Comparison of ENCODE assay signal across 15 cellular contexts in the genomic region with DNA sequence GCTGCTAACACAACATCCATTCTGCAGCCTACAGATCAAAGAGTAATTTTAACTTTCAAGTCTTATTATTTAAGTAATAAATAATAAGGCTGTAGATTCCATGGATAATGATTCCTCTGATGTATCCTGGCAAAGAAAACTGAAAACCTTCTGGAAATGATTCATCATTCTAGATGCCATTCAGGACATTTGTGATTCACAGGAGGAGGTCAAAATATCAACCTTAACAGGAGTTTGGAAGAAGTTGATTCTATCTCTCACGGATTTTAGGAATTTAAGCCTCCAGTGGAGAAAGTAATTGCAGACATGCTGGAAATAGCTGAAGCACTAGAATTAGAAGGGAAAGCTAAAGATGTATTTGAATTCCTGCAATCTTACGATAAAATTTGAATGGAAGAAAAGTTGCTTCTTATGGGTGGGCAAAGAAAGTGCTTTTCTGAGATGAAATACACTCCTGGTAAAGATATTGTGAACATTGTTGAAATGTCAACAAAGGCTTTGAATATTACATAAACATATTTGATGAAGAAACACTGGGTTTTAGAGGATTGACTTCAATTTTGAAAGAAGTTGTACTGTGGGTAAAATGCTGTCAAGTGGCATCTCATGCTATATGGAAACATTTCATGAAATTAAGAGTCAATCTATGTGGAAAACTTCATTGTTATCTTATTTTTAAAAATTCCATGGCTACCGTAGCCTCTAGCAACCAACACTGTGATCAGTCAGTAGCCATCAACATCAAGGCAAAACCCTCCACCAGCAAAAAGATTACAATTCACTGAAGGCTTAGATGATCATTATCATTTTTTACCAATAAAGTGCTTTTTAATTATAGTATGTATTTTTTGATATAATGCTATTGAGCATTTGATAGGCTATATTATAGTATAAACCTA.
DNase-seq lines count a peak whose midpoint lies in the region; ATAC-seq and TF ChIP-seq lines count a peak whose summit lies in the region.
"Had no signal": no experiment of that assay in that cellular context is flagged by ENCODE, and none has a peak within 500 bp of the region (broad histone marks: within the 10 kb centered on the region; RNA-seq: fewer than 3 reads in every experiment).

No MANE protein-coding gene starts in this region.

- H3K4me1 ChIP-seq in RWPE2 (ENCODE audit: insufficient read depth, poor library complexity, severe bottlenecking) (peaks cover 5% of the 10 kb centered on the region), body of pancreas (no peaks in the 10 kb centered on the region), heart right ventricle (no peaks in the 10 kb centered on the region)
- H3K4me1 ChIP-seq: lower lobe of right lung had no signal

- no peaks in the 10 kb centered on the region for H3K27me3 ChIP-seq in RWPE2 (ENCODE audit: insufficient read depth, poor library complexity, severe bottlenecking)
- no peaks in the 10 kb centered on the region for H3K27me3 ChIP-seq in body of pancreas
- no peaks in the 10 kb centered on the region for H3K27me3 ChIP-seq in heart right ventricle
- H3K27me3 ChIP-seq: cardiac muscle cell had no signal

- WGBS in body of pancreas, 2 donors: 66 to 69% methylated on average over 3 of the region's 3 CpGs
- 62 to 66% methylated on average over 3 of the region's 3 CpGs for whole genome bisulfite sequencing in heart right ventricle, 2 donors

- H3K27ac ChIP-seq in RWPE2 (ENCODE audit: poor library complexity, severe bottlenecking): no peak overlapping the region
- no peak overlapping the region for H3K27ac ChIP-seq in body of pancreas
- no peak overlapping the region for H3K27ac ChIP-seq in heart right ventricle
- H3K27ac ChIP-seq: cardiac muscle cell, lower lobe of right lung had no signal

- DNase-seq in NCI-H1417 (lab: John Stamatoyannopoulos, UW) (peak in 2 of 3 experiments; percentile 28 to 62), NCI-H1417 treated with DMSO at 0.1 percent for 48 hours (lab: John Stamatoyannopoulos, UW) (no peak), HS-5 (ENCODE audit: low read depth) (peak; percentile 28), RWPE2 (ENCODE audit: low spot score) (no peak), iris pigment epithelial cell (ENCODE audit: low read depth) (peak; percentile 24), body of pancreas (no peak), heart right ventricle (no peak)
- DNase-seq: activated naive CD4-positive, alpha-beta T cell treated with anti-CD3 and anti-CD28 coated beads for 36 hours; CD4-positive, CD25-positive, alpha-beta regulatory T cell; effector CD8-positive, alpha-beta T cell; lower lobe of right lung; NCI-H2081 treated with DMSO at 0.1 percent for 48 hours had no signal

- ATAC-seq in RWPE2 (ENCODE audit: low read depth) (peak; percentile 52; the same call in 1 of the 3 replicates), body of pancreas (no peak), HG02759 (IDR thresholded peaks at IDR 0.05; ENCODE audit: unreplicated experiment) (no peak), heart right ventricle (no peak)
- ATAC-seq: lower lobe of right lung; natural killer cell treated with Interleukin-12 subunit alpha and Interleukin-12 subunit beta and Interleukin-15 and Interleukin-18, amount 100 ng/mL, for 72 hours had no signal

- no peaks in the 10 kb centered on the region for H3K36me3 ChIP-seq in RWPE2 (ENCODE audit: low read depth)
- no peaks in the 10 kb centered on the region for H3K36me3 ChIP-seq in body of pancreas (replicated peaks in 1 of 2; ENCODE audit: insufficient read depth in 1 of 2, low read depth in 2 of 2)
- no peaks in the 10 kb centered on the region for H3K36me3 ChIP-seq in heart right ventricle
- H3K36me3 ChIP-seq: cardiac muscle cell, lower lobe of right lung had no signal

- H3K4me3 ChIP-seq in RWPE2 (ENCODE audit: severe bottlenecking) (no peak overlapping the region), body of pancreas (no peak overlapping the region), heart right ventricle (no peak overlapping the region)
- H3K4me3 ChIP-seq: cardiac muscle cell, lower lobe of right lung had no signal

- intact Hi-C loops in body of pancreas (cut with DNase I): no loop called here
- intact Hi-C loops in heart right ventricle (cut with DNase I): no loop called here

- no peak for TF ChIP-seq POLR2A in body of pancreas (IDR thresholded peaks at IDR 0.05)

- no peak for TF ChIP-seq CTCF in RWPE2 (IDR thresholded peaks at IDR 0.05; ENCODE audit: poor library complexity, severe bottlenecking)
- no peak for TF ChIP-seq CTCF in body of pancreas (IDR thresholded peaks at IDR 0.05)
- TF ChIP-seq CTCF in heart right ventricle (IDR thresholded peaks at IDR 0.05): no peak

- H3K9me3 ChIP-seq in RWPE2 (ENCODE audit: severe bottlenecking): peaks cover 2% of the 10 kb centered on the region
- H3K9me3 ChIP-seq in body of pancreas: no peaks in the 10 kb centered on the region
- H3K9me3 ChIP-seq in heart right ventricle: peaks cover 0 to 4% (median 0%) of the 10 kb centered on the region in 11 donors
- H3K9me3 ChIP-seq: lower lobe of right lung had no signal

Comparison
In these comparisons a context has a peak if more than half of its experiments do, and no peak if none do; other contexts are left out.
1. DNase-seq: peak in NCI-H1417 (2 of 3), HS-5 (single experiment) and iris pigment epithelial cell (single experiment); none in NCI-H1417 treated with DMSO at 0.1 percent for 48 hours (single experiment), RWPE2 (single experiment), body of pancreas (0 of 4) and heart right ventricle (0 of 2).